Comparison of ENCODE assay signal across 13 cellular contexts in genomic region chr14:53144244-53144643, GRCh38. TPM values are rescaled to one million over a fixed set of nuclear protein-coding genes. Genes with fewer than 3 reads are reported as not detected.
A peak's percentile ranks its signal among the peaks of the same experiment; 100 is the strongest.
DNase-seq lines count a peak whose midpoint lies in the region; ATAC-seq, FAIRE-seq and TF ChIP-seq lines count a peak whose summit lies in the region.
"Had no signal": no experiment of that assay in that cellular context is flagged by ENCODE, and none has a peak within 500 bp of the region (broad histone marks: within the 10 kb centered on the region; RNA-seq: fewer than 3 reads in every experiment).

No MANE protein-coding gene starts in this region.

- H3K4me3 ChIP-seq in right lobe of liver, result no peak overlapping the region
- no peak overlapping the region for H3K4me3 ChIP-seq in small intestine (ENCODE audit: low read depth in 1 of 2, low read length in 2 of 2)
- H3K4me3 ChIP-seq: suprapubic skin had no signal

- H3K27me3 Mint-ChIP-seq in activated CD8-positive, alpha-beta T cell treated with anti-CD3 and anti-CD28 coated beads, Interleukin-2, amount 10 ng/mL, durations not matched to agents 7 days and 5 days (ENCODE audit: low read depth), result no peaks in the 10 kb centered on the region

- CTCF ChIA-PET in activated CD8-positive, alpha-beta T cell treated with anti-CD3 and anti-CD28 coated beads, Interleukin-2, amount 10 ng/mL, durations not matched to agents 7 days and 5 days (lab: Charles Lee), result no interaction called here

- TF ChIP-seq POLR2A in right lobe of liver (IDR thresholded peaks at IDR 0.05), result no peak

- intact Hi-C loops in right lobe of liver (cut with DNase I), result no loop called here

- peak; percentile 58 for ATAC-seq in GM18508 (IDR thresholded peaks at IDR 0.05; ENCODE audit: insufficient read depth, unreplicated experiment)
- peak; percentile 82 for ATAC-seq in GM19455 (IDR thresholded peaks at IDR 0.05; ENCODE audit: unreplicated experiment)
- peak; percentile 73 for ATAC-seq in HG03025 (IDR thresholded peaks at IDR 0.05; ENCODE audit: low FRiP score, unreplicated experiment)
- ATAC-seq in activated CD8-positive, alpha-beta T cell treated with anti-CD3 and anti-CD28 coated beads, Interleukin-2, amount 10 ng/mL, durations not matched to agents 7 days and 5 days, result peak; percentile 70
- ATAC-seq in right lobe of liver, result no peak
- no peak for ATAC-seq in HG02970 (IDR thresholded peaks at IDR 0.05; ENCODE audit: low FRiP score, unreplicated experiment)

- DNase-seq in activated CD8-positive, alpha-beta T cell treated with anti-CD3 and anti-CD28 coated beads, Interleukin-2, amount 10 ng/mL, durations not matched to agents 7 days and 5 days, result no peak
- DNase-seq in right lobe of liver (no peak), foreskin melanocyte (no peak), small intestine (no peak)
- DNase-seq: central memory CD4-positive, alpha-beta T cell; DMS79 treated with DMSO at 0.1 percent for 48 hours; NCI-H187 treated with DMSO at 0.1 percent for 48 hours; RPMI8226 had no signal

- H3K9me3 Mint-ChIP-seq in activated CD8-positive, alpha-beta T cell treated with anti-CD3 and anti-CD28 coated beads, Interleukin-2, amount 10 ng/mL, durations not matched to agents 7 days and 5 days (ENCODE audit: insufficient read depth), result peaks cover 43% of the 10 kb centered on the region

- H3K4me3 Mint-ChIP-seq in activated CD8-positive, alpha-beta T cell treated with anti-CD3 and anti-CD28 coated beads, Interleukin-2, amount 10 ng/mL, durations not matched to agents 7 days and 5 days, result no peak overlapping the region

- H3K27ac Mint-ChIP-seq in activated CD8-positive, alpha-beta T cell treated with anti-CD3 and anti-CD28 coated beads, Interleukin-2, amount 10 ng/mL, durations not matched to agents 7 days and 5 days, result peak overlapping the region; percentile 43

- H3K4me1 ChIP-seq in right lobe of liver (no peaks in the 10 kb centered on the region), small intestine (ENCODE audit: control insufficient read depth in 2 of 2, insufficient read depth in 1 of 2, low read depth in 1 of 2, low read length in 1 of 2) (peaks cover 0 to 5% of the 10 kb centered on the region in 2 donors)
- H3K4me1 ChIP-seq: suprapubic skin had no signal

- FAIRE-seq in small intestine (lab: Jason Lieb, UNC), result no peak

- TF ChIP-seq CTCF in right lobe of liver (IDR thresholded peaks at IDR 0.05), result no peak

- H3K27ac ChIP-seq in right lobe of liver (no peak overlapping the region), small intestine (ENCODE audit: low read depth in 1 of 2, low read length in 1 of 2) (no peak overlapping the region)
- H3K27ac ChIP-seq: suprapubic skin had no signal

- peaks cover 73% of the 10 kb centered on the region for H3K4me1 Mint-ChIP-seq in activated CD8-positive, alpha-beta T cell treated with anti-CD3 and anti-CD28 coated beads, Interleukin-2, amount 10 ng/mL, durations not matched to agents 7 days and 5 days (ENCODE audit: low read depth)

- H3K9me3 ChIP-seq in right lobe of liver, result peaks cover 0 to 13% (median 1%) of the 10 kb centered on the region in 4 donors
- H3K9me3 ChIP-seq in small intestine (ENCODE audit: control insufficient read depth, low read depth), result no peaks in the 10 kb centered on the region

- H3K36me3 ChIP-seq in right lobe of liver (no peaks in the 10 kb centered on the region), small intestine (ENCODE audit: control insufficient read depth in 2 of 2, insufficient read depth in 2 of 2, low read length in 2 of 2) (peaks cover 0 to 2% of the 10 kb centered on the region in 2 donors)
- H3K36me3 ChIP-seq: suprapubic skin had no signal

- no peaks in the 10 kb centered on the region for H3K27me3 ChIP-seq in right lobe of liver
- H3K27me3 ChIP-seq in small intestine (ENCODE audit: control insufficient read depth in 2 of 2, insufficient read depth in 2 of 2, low read length in 2 of 2), result no peaks in the 10 kb centered on the region
- H3K27me3 ChIP-seq: suprapubic skin had no signal

- POLR2A ChIA-PET in activated CD8-positive, alpha-beta T cell treated with anti-CD3 and anti-CD28 coated beads, Interleukin-2, amount 10 ng/mL, durations not matched to agents 7 days and 5 days (lab: Charles Lee), result no interaction called here

- peaks cover 73% of the 10 kb centered on the region for H3K36me3 Mint-ChIP-seq in activated CD8-positive, alpha-beta T cell treated with anti-CD3 and anti-CD28 coated beads, Interleukin-2, amount 10 ng/mL, durations not matched to agents 7 days and 5 days (ENCODE audit: low read depth)

- WGBS in right lobe of liver (ENCODE audit: insufficient coverage, low coverage, low lambda C conversion rate, missing lambda C conversion rate), result 75% methylated on average over 1 of the region's 1 CpG
- 62 to 89% (median 75%) methylated on average over 1 of the region's 1 CpG for WGBS in small intestine, 3 donors

RNA-seq across cellular contexts. Expression of gene DDHD1, which starts 8.9 kb away (rescaled TPM):
- 10 to 100 TPM; 51.8 to 56.8 TPM for total RNA-seq in activated CD8-positive, alpha-beta T cell treated with anti-CD3 and anti-CD28 coated beads, Interleukin-2, amount 10 ng/mL, durations not matched to agents 7 days and 5 days
- 1 to 10 TPM; 2.7 to 8.4 (median 6.0) TPM for total RNA-seq in right lobe of liver
- polyA plus RNA-seq in small intestine, result 1 to 10 TPM in 1 of 3 donors, under 1 TPM in 2; 0.54 to 2.5 (median 0.67) TPM

Comparison
In these comparisons a context has a peak if more than half of its experiments do, and no peak if none do; other contexts are left out.
1. ATAC-seq: peak in GM18508 (single experiment), GM19455 (single experiment), HG03025 (single experiment) and activated CD8-positive, alpha-beta T cell treated with anti-CD3 and anti-CD28 coated beads, Interleukin-2, amount 10 ng/mL, durations not matched to agents 7 days and 5 days (single experiment); none in right lobe of liver (0 of 4) and HG02970 (single experiment).
2. RNA of gene DDHD1, which starts 8.9 kb away (total RNA-seq): 51.8 to 56.8 TPM in activated CD8-positive, alpha-beta T cell treated with anti-CD3 and anti-CD28 coated beads, Interleukin-2, amount 10 ng/mL, durations not matched to agents 7 days and 5 days; 2.7 to 8.4 TPM in right lobe of liver; every median in the first group is over 4 times any median in the second.